Comparison of ENCODE assay signal across 8 cellular contexts in the genomic region with DNA sequence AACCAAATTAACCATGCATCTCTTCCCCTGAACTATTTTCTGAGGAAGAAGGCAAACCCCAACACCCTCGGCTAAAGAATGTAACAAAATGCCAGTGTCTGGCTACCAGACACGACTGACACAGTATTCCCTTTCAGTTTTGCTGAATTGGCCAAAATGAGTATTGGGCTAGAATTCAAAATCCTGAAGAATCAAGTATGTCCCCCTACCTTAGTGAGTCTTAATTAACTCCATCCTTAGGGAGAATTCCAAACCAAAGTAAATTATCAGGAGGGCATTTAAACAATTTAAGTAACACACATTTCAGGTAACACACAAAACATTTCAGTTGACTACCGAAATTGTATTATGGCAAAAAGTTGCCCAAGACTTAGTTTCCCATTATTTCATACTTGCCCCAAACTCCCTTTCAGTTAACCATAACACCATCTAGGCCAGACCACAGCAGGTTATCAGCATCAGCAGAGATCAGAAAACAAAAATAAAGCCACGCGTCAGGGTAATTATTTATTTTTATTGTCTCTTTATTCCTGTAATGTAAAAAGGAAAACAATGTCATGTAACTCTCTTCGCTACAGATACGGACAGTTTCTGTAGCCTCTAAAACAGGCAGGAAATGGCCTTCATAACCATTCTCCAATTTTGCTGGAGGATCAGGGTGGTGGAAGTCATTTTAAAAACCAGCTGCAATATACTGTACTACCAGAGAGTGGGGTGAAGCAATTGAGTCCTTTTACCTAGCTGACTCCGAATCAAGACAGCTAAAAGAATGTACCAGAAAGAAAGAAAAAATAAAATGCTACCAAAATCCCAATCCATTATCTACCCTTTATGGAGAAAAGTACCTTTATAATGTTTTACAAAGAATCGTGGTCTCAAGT. TPM values are rescaled to one million over a fixed set of nuclear protein-coding genes. Genes with fewer than 3 reads are reported as not detected.
DNase-seq lines count a peak whose midpoint lies in the region; ATAC-seq and TF ChIP-seq lines count a peak whose summit lies in the region.

No MANE protein-coding gene starts in this region.

- peaks cover 60 to 70% of the 10 kb centered on the region in 2 experiments for H3K4me1 ChIP-seq in neutrophil (ENCODE audit: control insufficient read depth in 1 of 2, insufficient read depth in 1 of 2, low read depth in 1 of 2, low read length in 1 of 2)

- POLR2A ChIA-PET in BJ (lab: Charles Lee) = interaction anchor here (0.6 to 0.7 kb wide), 2 partner anchors 22 to 351 kb away, joined by 3 to 4 read pairs; no protein-coding TSS in a partner anchor

- H3K27me3 ChIP-seq in BJ (ENCODE audit: control insufficient read depth, insufficient read depth, low read length) (no peaks in the 10 kb centered on the region), neutrophil (no peaks in the 10 kb centered on the region)

- no peak for TF ChIP-seq CTCF in BJ (IDR thresholded peaks at IDR 0.05; ENCODE audit: insufficient read depth, low read depth, low read length)
- no peak for TF ChIP-seq CTCF in neutrophil (IDR thresholded peaks at IDR 0.05)

- H3K36me3 ChIP-seq in BJ (ENCODE audit: control insufficient read depth, insufficient read depth, low read length) (no peaks in the 10 kb centered on the region), neutrophil (no peaks in the 10 kb centered on the region)

- ATAC-seq in SK-N-SH treated with all-trans-retinoic acid at 6 μM for 48 hours = peak; percentile 22; the same call in 2 of the 3 replicates
- ATAC-seq in HG03442 (IDR thresholded peaks at IDR 0.05; ENCODE audit: unreplicated experiment) = no peak

- H3K27ac ChIP-seq in epithelial cell of prostate (peak overlapping the region; percentile 95), neutrophil (peak overlapping the region; percentile 96)

- H3K4me3 ChIP-seq in BJ (ENCODE audit: low read depth, low read length) (peak overlapping the region; percentile 84), neutrophil (ENCODE audit: low read depth in 1 of 2, low read length in 1 of 2) (peak overlapping the region; percentile 80 to 97)

- DNase-seq in BJ (ENCODE audit: low read depth) = no peak
- peak; percentile 52 for DNase-seq in HCEC 1CT
- no peak for DNase-seq in epithelial cell of prostate (ENCODE audit: low read depth, low spot score)
- no peak for DNase-seq in activated CD4-positive, alpha-beta T cell treated with anti-CD3 and anti-CD28 coated beads for 1 hour
- DNase-seq in activated effector memory CD4-positive, alpha-beta T cell treated with Interleukin-2 at 50 U/mL for 16 hours = no peak

- CTCF ChIA-PET in BJ (lab: Yijun Ruan, JAX) = interaction anchor here (0.6 to 1.9 kb wide), 4 partner anchors 8 to 56 kb away, joined by 3 to 7 read pairs (median 3); no protein-coding TSS in a partner anchor

- no peaks in the 10 kb centered on the region for H3K9me3 ChIP-seq in neutrophil

TF ChIP-seq in SK-N-SH treated with all-trans-retinoic acid at 6 μM for 48 hours, 23 proteins besides CTCF, POLR2A, EP300 and RAD21:
- TF ChIP-seq ZFP30 (CRISPR knock-in tag; IDR thresholded peaks at IDR 0.05) (no peak), ZNF8 (CRISPR knock-in tag; IDR thresholded peaks at IDR 0.05) (no peak), ZFP3 (CRISPR knock-in tag; IDR thresholded peaks at IDR 0.05) (no peak), CSDC2 (CRISPR knock-in tag; IDR thresholded peaks at IDR 0.05) (no peak), RARB (CRISPR knock-in tag; IDR thresholded peaks at IDR 0.05) (no peak), TOX (CRISPR knock-in tag; IDR thresholded peaks at IDR 0.05; ENCODE audit: borderline replicate concordance) (no peak)

RNA-seq across cellular contexts. Expression of a gene that starts 1.9 kb away (rescaled TPM):
- polyA plus RNA-seq in BJ (2011; rRNA removed) = 52.7 and 91.1 TPM in 2 replicates
- 48.5 and 66.6 TPM in 2 replicates for polyA minus RNA-seq in BJ (2011; rRNA and poly(A)+ RNA removed)

RNA-seq across cellular contexts. Expression of a gene that starts 2.1 kb away (rescaled TPM):
- polyA plus RNA-seq in BJ (2011; rRNA removed) = 7.2 and 10.0 TPM in 2 replicates
- polyA minus RNA-seq in BJ (2011; rRNA and poly(A)+ RNA removed) = 5.6 and 7.1 TPM in 2 replicates
